16 cellular contexts compared by ENCODE assay signal in genomic region chr5:133407277-133407632, GRCh38.
DNase-seq lines count a peak whose midpoint lies in the region; ATAC-seq and TF ChIP-seq lines count a peak whose summit lies in the region.
"Had no signal": no experiment of that assay in that cellular context is flagged by ENCODE, and none has a peak within 500 bp of the region (broad histone marks: within the 10 kb centered on the region; RNA-seq: fewer than 3 reads in every experiment).

No MANE protein-coding gene starts in this region.

- no peak overlapping the region for H3K4me3 ChIP-seq in LNCaP clone FGC (ENCODE audit: low read depth, low read length)
- H3K4me3 ChIP-seq in left lung = no peak overlapping the region
- H3K4me3 ChIP-seq: SJCRH30 had no signal

- no peaks in the 10 kb centered on the region for H3K9me3 ChIP-seq in left lung
- H3K9me3 ChIP-seq: SJCRH30 had no signal

- intact Hi-C loops in left lung (cut with DNase I) = no loop called here
- intact Hi-C loops in Calu3 (cut with micrococcal nuclease; ENCODE audit: unreplicated experiment) = no loop called here

- H3K36me3 Mint-ChIP-seq in Calu3 (ENCODE audit: insufficient read depth, unreplicated experiment) = no peaks in the 10 kb centered on the region
- no peaks in the 10 kb centered on the region for H3K36me3 Mint-ChIP-seq in activated CD4-positive, alpha-beta T cell treated with anti-CD3 and anti-CD28 coated beads, Interleukin-2, amount 10 ng/mL, durations not matched to agents 7 days and 5 days (ENCODE audit: low read depth)

- TF ChIP-seq CTCF in LNCaP clone FGC (IDR thresholded peaks at IDR 0.05; ENCODE audit: control insufficient read depth, extremely low read depth, insufficient read depth) (no peak), left lung (IDR thresholded peaks at IDR 0.05) (no peak), Calu3 (IDR thresholded peaks at IDR 0.05; ENCODE audit: unreplicated experiment) (no peak)

- ATAC-seq in left lung (peak; percentile 92), HG02623 (IDR thresholded peaks at IDR 0.05; ENCODE audit: unreplicated experiment) (no peak)

- no peaks in the 10 kb centered on the region for H3K4me1 ChIP-seq in left lung
- H3K4me1 ChIP-seq: SJCRH30 had no signal

- no peaks in the 10 kb centered on the region for H3K36me3 ChIP-seq in left lung
- H3K36me3 ChIP-seq: SJCRH30 had no signal

- no peak overlapping the region for H3K4me3 Mint-ChIP-seq in Calu3 (ENCODE audit: low read depth, unreplicated experiment)
- H3K4me3 Mint-ChIP-seq in activated CD4-positive, alpha-beta T cell treated with anti-CD3 and anti-CD28 coated beads, Interleukin-2, amount 10 ng/mL, durations not matched to agents 7 days and 5 days = no peak overlapping the region

- CTCF ChIA-PET in Calu3 (lab: Charles Lee) = interaction anchor here (1.0 kb wide), 1 partner anchor 16 kb away, joined by 4 read pairs; no protein-coding TSS in a partner anchor
- CTCF ChIA-PET in activated CD4-positive, alpha-beta T cell treated with anti-CD3 and anti-CD28 coated beads, Interleukin-2, amount 10 ng/mL, durations not matched to agents 7 days and 5 days (lab: Charles Lee) = interaction anchor here (0.8 to 1.9 kb wide), 3 partner anchors 15 to 318 kb away, joined by 3 to 6 read pairs (median 3); no protein-coding TSS in a partner anchor

- no peaks in the 10 kb centered on the region for H3K4me1 Mint-ChIP-seq in Calu3 (ENCODE audit: low read depth, unreplicated experiment)
- H3K4me1 Mint-ChIP-seq in activated CD4-positive, alpha-beta T cell treated with anti-CD3 and anti-CD28 coated beads, Interleukin-2, amount 10 ng/mL, durations not matched to agents 7 days and 5 days = no peaks in the 10 kb centered on the region

- H3K27me3 Mint-ChIP-seq in Calu3 (ENCODE audit: unreplicated experiment) = peaks cover 82% of the 10 kb centered on the region
- H3K27me3 Mint-ChIP-seq in activated CD4-positive, alpha-beta T cell treated with anti-CD3 and anti-CD28 coated beads, Interleukin-2, amount 10 ng/mL, durations not matched to agents 7 days and 5 days = peaks cover 12% of the 10 kb centered on the region

- BruUV-seq in Calu3 (replicated peaks; lab: Mats Ljungman, UMichigan) = no TSS peak

- H3K27me3 ChIP-seq in left lung = no peaks in the 10 kb centered on the region
- H3K27me3 ChIP-seq: SJCRH30 had no signal

- POLR2A ChIA-PET in activated CD4-positive, alpha-beta T cell treated with anti-CD3 and anti-CD28 coated beads, Interleukin-2, amount 10 ng/mL, durations not matched to agents 7 days and 5 days (lab: Charles Lee) = no interaction called here

- H3K27ac ChIP-seq in left lung = no peak overlapping the region
- H3K27ac ChIP-seq: SJCRH30 had no signal

- no peaks in the 10 kb centered on the region for H3K9me3 Mint-ChIP-seq in Calu3 (ENCODE audit: low read depth, unreplicated experiment)
- H3K9me3 Mint-ChIP-seq in activated CD4-positive, alpha-beta T cell treated with anti-CD3 and anti-CD28 coated beads, Interleukin-2, amount 10 ng/mL, durations not matched to agents 7 days and 5 days = no peaks in the 10 kb centered on the region

- no peak overlapping the region for H3K27ac Mint-ChIP-seq in Calu3 (ENCODE audit: unreplicated experiment)
- no peak overlapping the region for H3K27ac Mint-ChIP-seq in activated CD4-positive, alpha-beta T cell treated with anti-CD3 and anti-CD28 coated beads, Interleukin-2, amount 10 ng/mL, durations not matched to agents 7 days and 5 days

- DNase-seq in DMS53 (lab: John Stamatoyannopoulos, UW) (peak; percentile 93), LNCaP clone FGC (ENCODE audit: low read depth) (peak; percentile 42), ecto neural progenitor cell (ENCODE audit: low spot score) (peak; percentile 16), left lung (no peak), NCI-H748 (lab: John Stamatoyannopoulos, UW; ENCODE audit: unreplicated experiment) (no peak), Calu3 (no peak)
- no peak for DNase-seq in activated CD4-positive, alpha-beta T cell treated with anti-CD3 and anti-CD28 coated beads, Interleukin-2, amount 10 ng/mL, durations not matched to agents 7 days and 5 days
- DNase-seq: AML-193, DMS79 treated with DMSO at 0.1 percent for 48 hours, H7, Kasumi-1, NCI-H1436, NCI-H2107, NCI-H446 treated with DMSO at 0.1 percent for 48 hours, SJCRH30 had no signal

Comparison
In these comparisons a context has a peak if more than half of its experiments do, and no peak if none do; other contexts are left out.
1. DNase-seq: peak in DMS53 (single experiment), LNCaP clone FGC (single experiment) and ecto neural progenitor cell (single experiment); none in left lung (0 of 2), NCI-H748 (single experiment), Calu3 (single experiment) and activated CD4-positive, alpha-beta T cell treated with anti-CD3 and anti-CD28 coated beads, Interleukin-2, amount 10 ng/mL, durations not matched to agents 7 days and 5 days (single experiment).